Comparison of ENCODE assay signal across 8 cellular contexts in genomic region chr11:15258433-15259350, GRCh38.
DNase-seq lines count a peak whose midpoint lies in the region; ATAC-seq and TF ChIP-seq lines count a peak whose summit lies in the region.

No MANE protein-coding gene starts in this region.

- H3K27me3 ChIP-seq in upper lobe of right lung (no peaks in the 10 kb centered on the region), esophagus squamous epithelium (no peaks in the 10 kb centered on the region)

- H3K27ac ChIP-seq in upper lobe of right lung = no peak overlapping the region
- H3K27ac ChIP-seq in esophagus squamous epithelium = no peak overlapping the region

- TF ChIP-seq CTCF in fibroblast of pulmonary artery (IDR thresholded peaks at IDR 0.05; ENCODE audit: low read length, missing control alignments) = peak; percentile 1
- TF ChIP-seq CTCF in upper lobe of right lung (IDR thresholded peaks at IDR 0.05) = peak; percentile 14
- TF ChIP-seq CTCF in esophagus squamous epithelium (IDR thresholded peaks at IDR 0.05) = no peak

- intact Hi-C loops in upper lobe of right lung (cut with DNase I) = no loop called here
- intact Hi-C loops in esophagus squamous epithelium (cut with DNase I) = no loop called here

- no peaks in the 10 kb centered on the region for H3K9me3 ChIP-seq in upper lobe of right lung
- H3K9me3 ChIP-seq in esophagus squamous epithelium = no peaks in the 10 kb centered on the region

- peak; percentile 81 for DNase-seq in DMS 273 (lab: John Stamatoyannopoulos, UW; ENCODE audit: unreplicated experiment)
- peak; percentile 63 to 88 for DNase-seq in NCI-H524 (lab: John Stamatoyannopoulos, UW)
- DNase-seq in fibroblast of pulmonary artery (ENCODE audit: low read depth) = peak; percentile 23
- no peak for DNase-seq in upper lobe of right lung
- no peak for DNase-seq in T-helper 9 cell
- DNase-seq in esophagus squamous epithelium (lab: John Stamatoyannopoulos, UW) = no peak

- TF ChIP-seq POLR2A in esophagus squamous epithelium (IDR thresholded peaks at IDR 0.05) = no peak

- H3K4me1 ChIP-seq in upper lobe of right lung = no peaks in the 10 kb centered on the region
- no peaks in the 10 kb centered on the region for H3K4me1 ChIP-seq in esophagus squamous epithelium

- peak; percentile 60 for ATAC-seq in HG02678 (IDR thresholded peaks at IDR 0.05; ENCODE audit: unreplicated experiment)
- peak; percentile 83 for ATAC-seq in upper lobe of right lung
- no peak for ATAC-seq in GM18868 (IDR thresholded peaks at IDR 0.05; ENCODE audit: unreplicated experiment)

- no peak overlapping the region for H3K4me3 ChIP-seq in fibroblast of pulmonary artery (replicated peaks; ENCODE audit: low read depth, low read length)
- no peak overlapping the region for H3K4me3 ChIP-seq in upper lobe of right lung
- no peak overlapping the region for H3K4me3 ChIP-seq in esophagus squamous epithelium

- H3K36me3 ChIP-seq in upper lobe of right lung = no peaks in the 10 kb centered on the region
- no peaks in the 10 kb centered on the region for H3K36me3 ChIP-seq in esophagus squamous epithelium

- WGBS in esophagus squamous epithelium, 2 donors = 36 to 40% methylated on average over 2 to 3 of the region's 3 CpGs

Comparison
In these comparisons a context has a peak if more than half of its experiments do, and no peak if none do; other contexts are left out.
1. DNase-seq: peak in DMS 273 (single experiment), NCI-H524 (2 of 2) and fibroblast of pulmonary artery (single experiment); none in upper lobe of right lung (single experiment), T-helper 9 cell (single experiment) and esophagus squamous epithelium (single experiment).
2. CTCF ChIP-seq: peak in fibroblast of pulmonary artery (single experiment) and upper lobe of right lung (single experiment); none in esophagus squamous epithelium (0 of 6).